In the genomic region with DNA sequence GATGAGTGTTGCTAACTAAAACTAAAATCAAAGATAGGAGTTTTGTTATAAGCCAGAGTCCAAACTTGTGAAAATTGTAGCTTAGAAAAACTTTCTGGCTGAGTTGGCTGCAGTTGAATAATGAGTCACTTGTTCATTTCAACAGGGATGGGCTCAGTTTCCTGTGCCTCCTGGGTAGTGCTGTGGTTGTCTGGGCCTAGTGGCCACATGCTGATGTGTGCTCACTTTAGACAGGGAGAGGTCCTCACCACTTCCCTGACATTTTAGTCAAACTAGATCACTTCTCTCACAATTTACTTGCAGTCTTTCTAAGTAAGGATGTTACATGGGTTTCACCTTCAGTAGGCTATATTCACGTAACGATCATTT, we compare ENCODE assay signal across 8 cellular contexts. TPM values are rescaled to one million over a fixed set of nuclear protein-coding genes. Genes with fewer than 3 reads are reported as not detected.
DNase-seq lines count a peak whose midpoint lies in the region.

No MANE protein-coding gene starts in this region.

- in situ Hi-C loops in GM23248 (cut with MboI): no loop called here

- H3K9me3 ChIP-seq in GM23248 (ENCODE audit: low read depth): no peaks in the 10 kb centered on the region

- H3K4me2 ChIP-seq in GM23248 (ENCODE audit: unreplicated experiment): peak overlapping the region; percentile 69

- 97 to 100% methylated on average over 2 of the region's 2 CpGs for WGBS in GM23248 (ENCODE audit: low coverage in 1 of 2, low lambda C conversion rate in 2 of 2, missing lambda C conversion rate in 2 of 2), 2 experiments

- peak; percentile 62 for DNase-seq in GM04504 (ENCODE audit: low read depth)
- DNase-seq in GM23248: peak; percentile 91
- peak; percentile 38 for DNase-seq in OCI-M1 (lab: John Stamatoyannopoulos, UW)
- DNase-seq in brain pericyte (ENCODE audit: low read depth, low spot score): peak; percentile 27
- peak; percentile 84 for DNase-seq in renal cortical epithelial cell (ENCODE audit: low read depth)
- no peak for DNase-seq in iPS-NIHi7 (ENCODE audit: extremely low spot score)
- DNase-seq in NCI-H1105 treated with DMSO at 0.1 percent for 48 hours (lab: John Stamatoyannopoulos, UW): no peak
- DNase-seq in midbrain (lab: John Stamatoyannopoulos, UW): no peak

- no peaks in the 10 kb centered on the region for H3K9me2 ChIP-seq in GM23248 (ENCODE audit: insufficient read depth)

- no peaks in the 10 kb centered on the region for H3K36me3 ChIP-seq in GM23248 (ENCODE audit: low read depth)

- H3K27ac ChIP-seq in GM23248: peak overlapping the region; percentile 85

- peaks cover 16% of the 10 kb centered on the region for H3K4me1 ChIP-seq in GM23248 (ENCODE audit: insufficient read depth)

- H3K9ac ChIP-seq in GM23248: peak overlapping the region; percentile 59

- peak overlapping the region; percentile 89 for H2AFZ ChIP-seq in GM23248

- H3K79me2 ChIP-seq in GM23248 (ENCODE audit: insufficient read depth): no peaks in the 10 kb centered on the region

- H3F3A ChIP-seq in GM23248 (ENCODE audit: insufficient read depth): peaks cover 37% of the 10 kb centered on the region

- no peak overlapping the region for H3K4me3 ChIP-seq in GM23248

- H3K27me3 ChIP-seq in GM23248 (replicated peaks; ENCODE audit: insufficient read depth): no peaks in the 10 kb centered on the region

- no peaks in the 10 kb centered on the region for H4K20me1 ChIP-seq in GM23248 (ENCODE audit: insufficient read depth)

RNA-seq across cellular contexts. Expression of a gene that starts 6.3 kb away (rescaled TPM):
- total RNA-seq in GM23248 (2014; rRNA removed; shearing (Covaris generic)): 55.4 and 63.6 TPM in 2 replicates
- 41.8 and 44.1 TPM in 2 replicates for polyA plus RNA-seq in GM23248 (2016; fragmentation: Nextera tagmentation; extraction: Ambion mirVana)
- total RNA-seq in renal cortical epithelial cell: 84.3 and 87.0 TPM in 2 replicates

Comparison
In these comparisons a context has a peak if more than half of its experiments do, and no peak if none do; other contexts are left out.
1. DNase-seq: peak in GM04504 (single experiment), GM23248 (single experiment), OCI-M1 (single experiment), brain pericyte (single experiment) and renal cortical epithelial cell (single experiment); none in iPS-NIHi7 (single experiment), NCI-H1105 treated with DMSO at 0.1 percent for 48 hours (single experiment) and midbrain (single experiment).